ENCODE assay signal across 14 cellular contexts in the genomic region with DNA sequence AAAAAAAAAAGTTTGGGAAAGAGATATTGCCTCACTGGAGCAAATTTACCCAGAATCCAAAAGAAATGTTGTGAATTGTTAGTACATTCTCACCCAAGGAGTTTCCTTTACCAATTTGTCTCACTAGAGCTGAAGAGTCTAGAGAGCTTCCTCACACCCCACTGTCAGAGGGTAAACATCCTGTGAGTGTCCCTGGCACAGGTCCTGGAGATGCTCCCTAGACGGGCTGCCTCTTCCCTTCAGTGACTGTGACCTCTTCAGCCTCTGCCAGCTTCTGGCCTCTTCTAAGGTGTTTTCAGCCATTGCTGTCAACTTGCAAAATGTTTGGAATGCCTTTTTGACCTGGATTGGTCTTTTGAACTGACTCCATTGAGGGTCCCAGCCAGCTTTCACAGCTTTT.
DNase-seq lines count a peak whose midpoint lies in the region; ATAC-seq and TF ChIP-seq lines count a peak whose summit lies in the region.
"Had no signal": no experiment of that assay in that cellular context is flagged by ENCODE, and none has a peak within 500 bp of the region (broad histone marks: within the 10 kb centered on the region; RNA-seq: fewer than 3 reads in every experiment).

No MANE protein-coding gene starts in this region.

- peak; percentile 51 for DNase-seq in activated CD8-positive, alpha-beta memory T cell treated with anti-CD3 and anti-CD28 coated beads for 24 hours
- no peak for DNase-seq in activated CD8-positive, alpha-beta memory T cell treated with anti-CD3 and anti-CD28 coated beads, Interleukin-2, amount 50 U/mL, for 4 hours
- no peak for DNase-seq in RWPE2 (ENCODE audit: low spot score)
- peak; percentile 19 for DNase-seq in kidney tubule cell (ENCODE audit: low spot score)
- DNase-seq in tibial nerve (ENCODE audit: low spot score in 2 of 2) = no peak
- DNase-seq in foreskin melanocyte = no peak
- no peak for DNase-seq in Kasumi-1 (lab: John Stamatoyannopoulos, UW)
- DNase-seq: Calu3; dorsolateral prefrontal cortex; NCI-H2107; stimulated activated CD4-positive, alpha-beta T cell treated with anti-CD3 and anti-CD28 coated beads, Interleukin-4, amount 100 ng/mL, for 24 hours; stimulated activated naive B cell treated with anti-CD40 and anti-IgM and Interleukin-4, amounts not matched to agents 10 μg/mL and 1 μg/mL and 100 μg/mL, for 72 hours had no signal

- ATAC-seq in RWPE2 (ENCODE audit: low read depth) = no peak
- ATAC-seq in GM19397 (IDR thresholded peaks at IDR 0.05; ENCODE audit: unreplicated experiment) = no peak
- ATAC-seq: stimulated activated naive B cell treated with anti-CD40 and anti-IgM and Interleukin-4, amounts not matched to agents 10 μg/mL and 1 μg/mL and 100 μg/mL, for 72 hours had no signal

- TF ChIP-seq EP300 in tibial nerve (IDR thresholded peaks at IDR 0.05) = no peak

- H3K27ac ChIP-seq in RWPE2 (ENCODE audit: poor library complexity, severe bottlenecking) (peak overlapping the region; percentile 65), tibial nerve (peak overlapping the region; percentile 15 to 89 (median 54))
- H3K27ac ChIP-seq: SK-N-MC had no signal

- TF ChIP-seq CTCF in RWPE2 (IDR thresholded peaks at IDR 0.05; ENCODE audit: poor library complexity, severe bottlenecking) = no peak
- no peak for TF ChIP-seq CTCF in tibial nerve (IDR thresholded peaks at IDR 0.05)

- H3K36me3 ChIP-seq in RWPE2 (ENCODE audit: low read depth) (peaks cover 12% of the 10 kb centered on the region), tibial nerve (no peaks in the 10 kb centered on the region)

- H3K4me3 ChIP-seq in RWPE2 (ENCODE audit: severe bottlenecking) = no peak overlapping the region
- H3K4me3 ChIP-seq in tibial nerve = no peak overlapping the region
- H3K4me3 ChIP-seq: dorsolateral prefrontal cortex, SK-N-MC had no signal

- H3K27me3 ChIP-seq in RWPE2 (ENCODE audit: insufficient read depth, poor library complexity, severe bottlenecking) (no peaks in the 10 kb centered on the region), tibial nerve (no peaks in the 10 kb centered on the region)
- H3K27me3 ChIP-seq: dorsolateral prefrontal cortex had no signal

- no peak for TF ChIP-seq POLR2A in tibial nerve (IDR thresholded peaks at IDR 0.05)

- peaks cover 39% of the 10 kb centered on the region for H3K4me1 ChIP-seq in RWPE2 (ENCODE audit: insufficient read depth, poor library complexity, severe bottlenecking)
- peaks cover 0 to 98% (median 75%) of the 10 kb centered on the region in 4 donors for H3K4me1 ChIP-seq in tibial nerve

- no peaks in the 10 kb centered on the region for H3K9me3 ChIP-seq in RWPE2 (ENCODE audit: severe bottlenecking)
- H3K9me3 ChIP-seq in tibial nerve = no peaks in the 10 kb centered on the region

- 47 to 50% methylated on average over 1 of the region's 1 CpG for WGBS in tibial nerve, 2 donors

Comparison
In these comparisons a context has a peak if more than half of its experiments do, and no peak if none do; other contexts are left out.
1. DNase-seq: peak in activated CD8-positive, alpha-beta memory T cell treated with anti-CD3 and anti-CD28 coated beads for 24 hours (single experiment) and kidney tubule cell (single experiment); none in activated CD8-positive, alpha-beta memory T cell treated with anti-CD3 and anti-CD28 coated beads, Interleukin-2, amount 50 U/mL, for 4 hours (single experiment), RWPE2 (single experiment), tibial nerve (0 of 2), foreskin melanocyte (single experiment) and Kasumi-1 (0 of 2).